In genomic region chr16:50694206-50694605, GRCh38 we compare ENCODE assay signal across 12 cellular contexts. TPM values are rescaled to one million over a fixed set of nuclear protein-coding genes. Genes with fewer than 3 reads are reported as not detected.
DNase-seq lines count a peak whose midpoint lies in the region; ATAC-seq and TF ChIP-seq lines count a peak whose summit lies in the region.
"Had no signal": no experiment of that assay in that cellular context is flagged by ENCODE, and none has a peak within 500 bp of the region (broad histone marks: within the 10 kb centered on the region; RNA-seq: fewer than 3 reads in every experiment).

No MANE protein-coding gene starts in this region.

- intact Hi-C loops in CD4-positive, alpha-beta T cell (cut with DNase I, micrococcal nuclease), result no loop called here
- intact Hi-C loops in activated T-helper 2 cell treated with anti-CD3 and anti-CD28 coated beads, Interferon-gamma antibody, Interleukin-2, Interleukin-4, amounts not matched to agents 10 μg/mL and 5 μg/mL and 100 μg/mL, durations not matched to agents 14 hours and 24 hours and 36 hours (cut with micrococcal nuclease), result loop anchor here (2.0 kb wide), 1 partner anchor 15 kb away; no protein-coding TSS in a partner anchor

- no peak for TF ChIP-seq CTCF in CD4-positive, alpha-beta T cell (IDR thresholded peaks at IDR 0.05)
- TF ChIP-seq CTCF in GM13977 (IDR thresholded peaks at IDR 0.05; ENCODE audit: extremely low read depth, insufficient read depth, missing control alignments) (no peak), endothelial cell (IDR thresholded peaks at IDR 0.05; ENCODE audit: unreplicated experiment) (no peak)

- H3K27ac ChIP-seq in CD4-positive, alpha-beta T cell (ENCODE audit: low read depth, low read length), result no peak overlapping the region

- no peaks in the 10 kb centered on the region for H3K36me3 Mint-ChIP-seq in CD4-positive, alpha-beta T cell (ENCODE audit: low read depth)
- H3K36me3 Mint-ChIP-seq in activated T-helper 2 cell treated with anti-CD3 and anti-CD28 coated beads, Interferon-gamma antibody, Interleukin-2, Interleukin-4, amounts not matched to agents 10 μg/mL and 5 μg/mL and 100 μg/mL, durations not matched to agents 14 hours and 24 hours and 36 hours (ENCODE audit: low read depth), result peaks cover 5% of the 10 kb centered on the region
- H3K36me3 Mint-ChIP-seq in naive B cell (peaks cover 0 to 10% of the 10 kb centered on the region in 2 donors), endothelial cell (ENCODE audit: low read depth, unreplicated experiment) (peaks cover 15% of the 10 kb centered on the region)

- H3K9me3 ChIP-seq in CD4-positive, alpha-beta T cell (ENCODE audit: control insufficient read depth, low read length), result no peaks in the 10 kb centered on the region

- peak overlapping the region; percentile 72 for H3K27ac Mint-ChIP-seq in CD4-positive, alpha-beta T cell
- H3K27ac Mint-ChIP-seq in activated T-helper 2 cell treated with anti-CD3 and anti-CD28 coated beads, Interferon-gamma antibody, Interleukin-2, Interleukin-4, amounts not matched to agents 10 μg/mL and 5 μg/mL and 100 μg/mL, durations not matched to agents 14 hours and 24 hours and 36 hours, result peak overlapping the region; percentile 73
- H3K27ac Mint-ChIP-seq in naive B cell (peak overlapping the region in 5 of 6 donors; percentile 16 to 91 (median 54)), endothelial cell (ENCODE audit: unreplicated experiment) (no peak overlapping the region)

- no peaks in the 10 kb centered on the region for H3K27me3 Mint-ChIP-seq in CD4-positive, alpha-beta T cell
- H3K27me3 Mint-ChIP-seq in activated T-helper 2 cell treated with anti-CD3 and anti-CD28 coated beads, Interferon-gamma antibody, Interleukin-2, Interleukin-4, amounts not matched to agents 10 μg/mL and 5 μg/mL and 100 μg/mL, durations not matched to agents 14 hours and 24 hours and 36 hours (ENCODE audit: low read depth), result no peaks in the 10 kb centered on the region
- H3K27me3 Mint-ChIP-seq in naive B cell, result peaks cover 10 to 26% (median 23%) of the 10 kb centered on the region in 3 donors
- H3K27me3 Mint-ChIP-seq in endothelial cell (ENCODE audit: unreplicated experiment), result peaks cover 22% of the 10 kb centered on the region

- in situ Hi-C loops in GM13977 (cut with MboI; ENCODE audit: low pct_unique_long_range_greater_than_20kb, low sequenced_read_pairs, unreplicated experiment), result no loop called here

- H3K4me1 Mint-ChIP-seq in CD4-positive, alpha-beta T cell (ENCODE audit: low read depth), result peaks cover 67% of the 10 kb centered on the region
- H3K4me1 Mint-ChIP-seq in activated T-helper 2 cell treated with anti-CD3 and anti-CD28 coated beads, Interferon-gamma antibody, Interleukin-2, Interleukin-4, amounts not matched to agents 10 μg/mL and 5 μg/mL and 100 μg/mL, durations not matched to agents 14 hours and 24 hours and 36 hours (ENCODE audit: low read depth), result peaks cover 69% of the 10 kb centered on the region
- H3K4me1 Mint-ChIP-seq in naive B cell (peaks cover 44 to 55% (median 47%) of the 10 kb centered on the region in 3 donors), endothelial cell (ENCODE audit: unreplicated experiment) (peaks cover 17% of the 10 kb centered on the region)

- POLR2A ChIA-PET in CD4-positive, alpha-beta T cell (lab: Charles Lee), result interaction anchor here (0.6 to 2.3 kb wide), 7 partner anchors 9 to 307 kb away, joined by 3 to 11 read pairs (median 4); partner anchors contain the start of genes CYLD and SNX20

- no peaks in the 10 kb centered on the region for H3K27me3 ChIP-seq in CD4-positive, alpha-beta T cell (ENCODE audit: control insufficient read depth, insufficient read depth, low read length)

- peak overlapping the region; percentile 83 for H3K4me3 Mint-ChIP-seq in CD4-positive, alpha-beta T cell
- H3K4me3 Mint-ChIP-seq in activated T-helper 2 cell treated with anti-CD3 and anti-CD28 coated beads, Interferon-gamma antibody, Interleukin-2, Interleukin-4, amounts not matched to agents 10 μg/mL and 5 μg/mL and 100 μg/mL, durations not matched to agents 14 hours and 24 hours and 36 hours (ENCODE audit: low read depth), result peak overlapping the region; percentile 79
- peak overlapping the region; percentile 22 to 92 (median 80) for H3K4me3 Mint-ChIP-seq in naive B cell
- H3K4me3 Mint-ChIP-seq in endothelial cell (ENCODE audit: unreplicated experiment), result no peak overlapping the region

- H3K9me3 Mint-ChIP-seq in CD4-positive, alpha-beta T cell, result no peaks in the 10 kb centered on the region
- no peaks in the 10 kb centered on the region for H3K9me3 Mint-ChIP-seq in activated T-helper 2 cell treated with anti-CD3 and anti-CD28 coated beads, Interferon-gamma antibody, Interleukin-2, Interleukin-4, amounts not matched to agents 10 μg/mL and 5 μg/mL and 100 μg/mL, durations not matched to agents 14 hours and 24 hours and 36 hours
- H3K9me3 Mint-ChIP-seq in naive B cell (no peaks in the 10 kb centered on the region), endothelial cell (ENCODE audit: unreplicated experiment) (no peaks in the 10 kb centered on the region)

- CTCF ChIA-PET in CD4-positive, alpha-beta T cell (lab: Charles Lee), result interaction anchor here (1.8 kb wide), 1 partner anchor 29 kb away, joined by 7 read pairs; no protein-coding TSS in a partner anchor

- DNase-seq in CD4-positive, alpha-beta T cell, result no peak
- DNase-seq in GM13977 (ENCODE audit: low spot score), result peak; percentile 64
- DNase-seq in activated T-helper 2 cell treated with anti-CD3 and anti-CD28 coated beads, Interferon-gamma antibody, Interleukin-2, Interleukin-4, amounts not matched to agents 10 μg/mL and 5 μg/mL and 100 μg/mL, durations not matched to agents 14 hours and 24 hours and 36 hours (ENCODE audit: low spot score), result no peak
- no peak for DNase-seq in naive B cell
- no peak for DNase-seq in cerebellum (ENCODE audit: low spot score)
- DNase-seq in stimulated activated CD4-positive, alpha-beta T cell treated with anti-CD3 and anti-CD28 coated beads, Interleukin-2, amount 100 ng/mL, for 24 hours, result no peak
- DNase-seq in endothelial cell (ENCODE audit: low spot score), result no peak
- DNase-seq: COR-L47, NCI-H510A, SHP77 treated with DMSO at 0.1 percent for 48 hours had no signal

- no peak for ATAC-seq in CD4-positive, alpha-beta T cell (ENCODE audit: poor library complexity)
- no peak for ATAC-seq in naive B cell (ENCODE audit: low read depth in 2 of 2)
- ATAC-seq in HG03378 (IDR thresholded peaks at IDR 0.05; ENCODE audit: unreplicated experiment), result no peak

RNA-seq across cellular contexts. Expression of gene NOD2, which starts 0.8 kb away (rescaled TPM):
- total RNA-seq in CD4-positive, alpha-beta T cell, result 1 to 10 TPM; 4.5 to 5.3 TPM
- total RNA-seq in activated T-helper 2 cell treated with anti-CD3 and anti-CD28 coated beads, Interferon-gamma antibody, Interleukin-2, Interleukin-4, amounts not matched to agents 10 μg/mL and 5 μg/mL and 100 μg/mL, durations not matched to agents 14 hours and 24 hours and 36 hours, result 7.4 and 8.8 TPM in 2 replicates
- polyA plus RNA-seq in naive B cell (ENCODE audit: low read depth in 6 of 6), result under 1 TPM in 4 of 6 donors, not detected in 2; 0.07 to 0.25 (median 0.16) TPM
- total RNA-seq in cerebellum (0.36 TPM), endothelial cell (ENCODE audit: unreplicated experiment) (0.51 TPM)

RNA-seq across cellular contexts. Expression of gene SNX20, which starts 13.1 kb away (rescaled TPM):
- 10 to 100 TPM; 26.6 TPM for total RNA-seq in CD4-positive, alpha-beta T cell
- 34.9 and 35.2 TPM in 2 replicates for total RNA-seq in activated T-helper 2 cell treated with anti-CD3 and anti-CD28 coated beads, Interferon-gamma antibody, Interleukin-2, Interleukin-4, amounts not matched to agents 10 μg/mL and 5 μg/mL and 100 μg/mL, durations not matched to agents 14 hours and 24 hours and 36 hours
- 10 to 100 TPM; 29.0 to 47.0 (median 38.9) TPM for polyA plus RNA-seq in naive B cell (ENCODE audit: low read depth in 6 of 6)
- total RNA-seq in cerebellum (not detected), endothelial cell (ENCODE audit: unreplicated experiment) (not detected)
- total RNA-seq: renal cortical epithelial cell had no signal

RNA-seq across cellular contexts. Expression of gene CYLD, which starts 47.7 kb away (rescaled TPM):
- total RNA-seq in CD4-positive, alpha-beta T cell, result 100 to 1,000 TPM; 360 to 373 TPM
- total RNA-seq in activated T-helper 2 cell treated with anti-CD3 and anti-CD28 coated beads, Interferon-gamma antibody, Interleukin-2, Interleukin-4, amounts not matched to agents 10 μg/mL and 5 μg/mL and 100 μg/mL, durations not matched to agents 14 hours and 24 hours and 36 hours, result 189 and 201 TPM in 2 replicates
- polyA plus RNA-seq in naive B cell (ENCODE audit: low read depth in 6 of 6), result 10 to 100 TPM; 65.4 to 89.0 (median 75.8) TPM
- total RNA-seq in cerebellum (43.0 TPM), endothelial cell (ENCODE audit: unreplicated experiment) (30.7 TPM)

Comparison
In these comparisons a context has a peak if more than half of its experiments do, and no peak if none do; other contexts are left out.
1. RNA of gene SNX20, which starts 13.1 kb away (total RNA-seq): 34.9 to 35.2 TPM in activated T-helper 2 cell treated with anti-CD3 and anti-CD28 coated beads, Interferon-gamma antibody, Interleukin-2, Interleukin-4, amounts not matched to agents 10 μg/mL and 5 μg/mL and 100 μg/mL, durations not matched to agents 14 hours and 24 hours and 36 hours and 26.6 TPM in CD4-positive, alpha-beta T cell; not detected in cerebellum (single experiment) and not detected in endothelial cell (single experiment); every median in the first group is over 10 times any median in the second.